In the genomic region with DNA sequence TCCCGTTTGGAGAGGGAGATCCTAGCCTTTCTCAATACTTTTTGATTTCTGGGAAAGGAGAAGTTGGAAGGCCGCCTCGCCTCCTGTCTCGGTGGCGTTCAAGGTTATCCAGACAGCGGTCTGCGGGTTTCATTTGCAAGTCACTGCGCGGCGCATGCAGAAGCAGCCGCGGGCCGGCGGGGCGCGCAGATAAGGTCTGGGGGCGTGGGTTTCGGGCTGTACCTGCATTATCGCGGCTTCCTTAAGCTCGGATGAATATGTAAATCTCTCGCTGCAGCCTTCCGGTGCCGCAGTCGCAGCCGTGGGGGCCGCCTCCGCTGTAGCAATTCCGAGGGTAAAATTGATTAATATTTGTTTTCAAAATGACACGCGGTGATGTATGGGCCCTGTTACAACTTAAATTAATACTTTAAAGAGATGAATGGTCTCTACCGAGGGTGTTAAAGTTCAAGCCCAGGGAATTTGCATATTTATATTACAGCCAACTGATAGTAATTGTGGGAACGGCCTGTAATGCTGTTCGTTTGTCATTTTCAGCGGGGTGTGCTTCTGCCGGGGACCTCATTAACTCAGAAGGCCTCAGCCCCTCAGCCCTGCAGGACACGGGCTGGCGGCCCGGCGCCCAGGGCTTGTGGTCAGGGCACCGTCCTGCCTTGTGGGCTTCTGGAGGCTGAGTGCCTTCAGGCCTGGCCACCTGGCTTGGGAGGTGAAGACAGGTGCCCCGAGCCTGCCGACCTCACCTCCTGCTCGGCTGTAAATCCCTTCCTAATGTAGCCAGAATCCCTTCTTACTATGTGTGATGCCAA, we compare ENCODE assay signal across 1 cellular context.
A peak's percentile ranks its signal among the peaks of the same experiment; 100 is the strongest.
TF ChIP-seq lines count a peak whose summit lies in the region.

No MANE protein-coding gene starts in this region.

TF ChIP-seq in K562, 482 proteins besides CTCF, POLR2A, EP300 and RAD21 (continued from another document):
- TF ChIP-seq ZBTB1 (CRISPR knock-in tag; IDR thresholded peaks at IDR 0.05; ENCODE audit: borderline replicate concordance, low read depth): peak; percentile 60; the same call in 1 of the 2 replicates
- peak; percentile 63; the same call in 1 of the 2 replicates for TF ChIP-seq TFAP4 (CRISPR knock-in tag; IDR thresholded peaks at IDR 0.05; ENCODE audit: borderline replicate concordance)
- no peak for TF ChIP-seq CAMTA2 (CRISPR knock-in tag; conservative IDR thresholded peaks at IDR 0.05)
- TF ChIP-seq, protein P1, sequence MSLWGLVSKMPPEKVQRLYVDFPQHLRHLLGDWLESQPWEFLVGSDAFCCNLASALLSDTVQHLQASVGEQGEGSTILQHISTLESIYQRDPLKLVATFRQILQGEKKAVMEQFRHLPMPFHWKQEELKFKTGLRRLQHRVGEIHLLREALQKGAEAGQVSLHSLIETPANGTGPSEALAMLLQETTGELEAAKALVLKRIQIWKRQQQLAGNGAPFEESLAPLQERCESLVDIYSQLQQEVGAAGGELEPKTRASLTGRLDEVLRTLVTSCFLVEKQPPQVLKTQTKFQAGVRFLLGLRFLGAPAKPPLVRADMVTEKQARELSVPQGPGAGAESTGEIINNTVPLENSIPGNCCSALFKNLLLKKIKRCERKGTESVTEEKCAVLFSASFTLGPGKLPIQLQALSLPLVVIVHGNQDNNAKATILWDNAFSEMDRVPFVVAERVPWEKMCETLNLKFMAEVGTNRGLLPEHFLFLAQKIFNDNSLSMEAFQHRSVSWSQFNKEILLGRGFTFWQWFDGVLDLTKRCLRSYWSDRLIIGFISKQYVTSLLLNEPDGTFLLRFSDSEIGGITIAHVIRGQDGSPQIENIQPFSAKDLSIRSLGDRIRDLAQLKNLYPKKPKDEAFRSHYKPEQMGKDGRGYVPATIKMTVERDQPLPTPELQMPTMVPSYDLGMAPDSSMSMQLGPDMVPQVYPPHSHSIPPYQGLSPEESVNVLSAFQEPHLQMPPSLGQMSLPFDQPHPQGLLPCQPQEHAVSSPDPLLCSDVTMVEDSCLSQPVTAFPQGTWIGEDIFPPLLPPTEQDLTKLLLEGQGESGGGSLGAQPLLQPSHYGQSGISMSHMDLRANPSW (CRISPR knock-in tag; IDR thresholded peaks at IDR 0.05): no peak
- TF ChIP-seq ATF1 (CRISPR knock-in tag; IDR thresholded peaks at IDR 0.05): no peak
- TF ChIP-seq ATF1 (tag; IDR thresholded peaks at IDR 0.05): peak; percentile 63
- no peak for TF ChIP-seq ZNF3 (CRISPR knock-in tag; IDR thresholded peaks at IDR 0.05)
- no peak for TF ChIP-seq ZNF121 (CRISPR knock-in tag; conservative IDR thresholded peaks at IDR 0.05)
- TF ChIP-seq MTA2 (IDR thresholded peaks at IDR 0.05; ENCODE audit: low read depth): peak; percentile 83
- TF ChIP-seq EWSR1 (IDR thresholded peaks at IDR 0.05; ENCODE audit: borderline replicate concordance, low read depth, partially characterized antibody): no peak
- peak in 1 of 2 experiments; percentile 61 for TF ChIP-seq NCOA2 (IDR thresholded peaks at IDR 0.05; ENCODE audit: partially characterized antibody in 2 of 2)
- TF ChIP-seq NFATC3 (IDR thresholded peaks at IDR 0.05): no peak
- TF ChIP-seq FUS (optimal IDR thresholded peaks at IDR 0.05; ENCODE audit: low read depth, low read length): no peak
- peak; percentile 83 for TF ChIP-seq C11orf30 (IDR thresholded peaks at IDR 0.05; ENCODE audit: low read depth)
- peak; percentile 47 to 82; a peak in 1 of 4 replicates for TF ChIP-seq UBTF (IDR thresholded peaks at IDR 0.05; ENCODE audit: borderline replicate concordance in 1 of 2, low read depth in 2 of 2, low read length in 2 of 2)
- peak; percentile 90 for TF ChIP-seq HDAC3 (IDR thresholded peaks at IDR 0.05; ENCODE audit: borderline replicate concordance, partially characterized antibody)
- no peak for TF ChIP-seq ERF (CRISPR knock-in tag; IDR thresholded peaks at IDR 0.05)
- TF ChIP-seq POLR2H (tag; IDR thresholded peaks at IDR 0.05; ENCODE audit: low read depth): no peak
- peak; percentile 21; the same call in 1 of the 2 replicates for TF ChIP-seq CREB3L1 (IDR thresholded peaks at IDR 0.05; ENCODE audit: borderline replicate concordance, low read depth)
- TF ChIP-seq TAL1 (IDR thresholded peaks at IDR 0.05): peak; percentile 92
TF ChIP-seq in K562: peak in this region for 121.
